ENCODE assay signal across 20 cellular contexts in the genomic region with DNA sequence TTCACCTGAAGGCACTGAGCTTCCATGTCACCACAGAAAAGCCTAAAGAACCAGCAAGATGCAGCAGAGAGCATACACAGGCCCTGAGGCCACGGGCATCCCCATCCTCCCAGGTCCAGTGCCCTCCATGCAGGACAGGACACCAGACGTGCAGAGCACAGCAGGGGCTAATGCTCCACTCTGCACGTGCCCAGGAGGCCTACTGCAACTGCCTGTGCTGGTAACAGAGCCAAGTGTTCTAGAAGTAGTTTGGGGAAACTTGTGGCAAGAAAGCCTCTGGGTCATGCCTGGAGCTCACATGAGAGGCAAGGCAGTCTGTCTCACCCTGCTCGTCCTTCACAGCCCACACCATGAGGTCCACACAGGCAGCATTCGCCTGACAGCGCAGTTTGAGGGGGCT. TPM values are rescaled to one million over a fixed set of nuclear protein-coding genes. Genes with fewer than 3 reads are reported as not detected.
A peak's percentile ranks its signal among the peaks of the same experiment; 100 is the strongest.
DNase-seq lines count a peak whose midpoint lies in the region; ATAC-seq, FAIRE-seq and TF ChIP-seq lines count a peak whose summit lies in the region.
"Had no signal": no experiment of that assay in that cellular context is flagged by ENCODE, and none has a peak within 500 bp of the region (broad histone marks: within the 10 kb centered on the region; RNA-seq: fewer than 3 reads in every experiment).

No MANE protein-coding gene starts in this region.

- no peaks in the 10 kb centered on the region for H3K79me2 ChIP-seq in mammary epithelial cell (ENCODE audit: insufficient read depth, low read length)
- H3K79me2 ChIP-seq in HepG2 (ENCODE audit: insufficient read depth, low read length): no peaks in the 10 kb centered on the region

- 85% methylated on average over 6 of the region's 6 CpGs for WGBS in mammary epithelial cell (ENCODE audit: low coverage, missing lambda C conversion rate)
- 95% methylated on average over 3 of the region's 6 CpGs for WGBS in HepG2 (ENCODE audit: low lambda C conversion rate)
- no CpG with 5 or more reads among the region's 6 CpGs for WGBS in gastroesophageal sphincter (ENCODE audit: low coverage in 1 of 2), 2 donors

- no peak overlapping the region for H3K27ac ChIP-seq in mammary epithelial cell (ENCODE audit: insufficient read depth, low read depth, low read length)
- H3K27ac ChIP-seq in HepG2 (ENCODE audit: extremely low read length, insufficient read depth, low read length): no peak overlapping the region
- no peak overlapping the region for H3K27ac ChIP-seq in gastroesophageal sphincter
- no peak overlapping the region for H3K27ac ChIP-seq in upper lobe of right lung
- H3K27ac ChIP-seq: GM23248, KMS-11 had no signal

- peaks cover 80% of the 10 kb centered on the region for H3K36me3 Mint-ChIP-seq in MCF 10A (ENCODE audit: insufficient read depth, unreplicated experiment)
- H3K36me3 Mint-ChIP-seq in chondrocyte (ENCODE audit: low read depth): peaks cover 42% of the 10 kb centered on the region

- H3K4me1 ChIP-seq in mammary epithelial cell (ENCODE audit: insufficient read depth, low read length): no peaks in the 10 kb centered on the region
- H3K4me1 ChIP-seq in HepG2 (ENCODE audit: insufficient read depth, low read length): no peaks in the 10 kb centered on the region
- no peaks in the 10 kb centered on the region for H3K4me1 ChIP-seq in gastroesophageal sphincter
- H3K4me1 ChIP-seq in upper lobe of right lung: no peaks in the 10 kb centered on the region

- H3K27ac Mint-ChIP-seq in MCF 10A (ENCODE audit: low read depth, unreplicated experiment): peak overlapping the region; percentile 67
- no peak overlapping the region for H3K27ac Mint-ChIP-seq in chondrocyte (ENCODE audit: unreplicated experiment)

- no peak for TF ChIP-seq CTCF in MCF 10A (IDR thresholded peaks at IDR 0.05; ENCODE audit: unreplicated experiment)
- no peak for TF ChIP-seq CTCF in mammary epithelial cell (conservative IDR thresholded peaks at IDR 0.05 in 1 of 2, IDR thresholded peaks at IDR 0.05 in 1 of 2; ENCODE audit: extremely low read depth in 1 of 2, insufficient read depth in 1 of 2, low read depth in 1 of 2, low read length in 2 of 2)
- no peak for TF ChIP-seq CTCF in chondrocyte (IDR thresholded peaks at IDR 0.05)
- TF ChIP-seq CTCF in HepG2 (CRISPR knock-in tag; IDR thresholded peaks at IDR 0.05): no peak
- no peak for TF ChIP-seq CTCF in gastroesophageal sphincter (IDR thresholded peaks at IDR 0.05)
- TF ChIP-seq CTCF in upper lobe of right lung (IDR thresholded peaks at IDR 0.05): no peak

- no peak for FAIRE-seq in HepG2 (lab: Jason Lieb, UNC)
- FAIRE-seq: A204.1 had no signal

- H3K36me3 ChIP-seq in mammary epithelial cell (ENCODE audit: insufficient read depth, low read length) (peaks cover 11% of the 10 kb centered on the region), HepG2 (replicated peaks in 1 of 2; ENCODE audit: control insufficient read depth in 1 of 2, insufficient read depth in 2 of 2, low read length in 2 of 2) (peaks cover 20 to 78% of the 10 kb centered on the region in 2 experiments; a peak in 4 of 5 replicates), gastroesophageal sphincter (peaks cover 0 to 100% of the 10 kb centered on the region in 2 donors), upper lobe of right lung (peaks cover 98% of the 10 kb centered on the region)

- no peak overlapping the region for H3K9ac ChIP-seq in mammary epithelial cell (ENCODE audit: insufficient read depth, low read length)
- no peak overlapping the region for H3K9ac ChIP-seq in HepG2 (ENCODE audit: insufficient read depth, low read depth, low read length)
- H3K9ac ChIP-seq: GM23248, KMS-11 had no signal

- H3K4me3 ChIP-seq in mammary epithelial cell (replicated peaks in 1 of 3; ENCODE audit: insufficient read depth in 1 of 3, low read depth in 2 of 3, low read length in 3 of 3) (no peak overlapping the region), HepG2 (replicated peaks in 1 of 3; ENCODE audit: insufficient read depth in 1 of 3, low read depth in 2 of 3, low read length in 3 of 3) (no peak overlapping the region), gastroesophageal sphincter (no peak overlapping the region), upper lobe of right lung (no peak overlapping the region)
- H3K4me3 ChIP-seq: GM23248 had no signal

- POLR2A ChIA-PET in MCF 10A (lab: Yijun Ruan, JAX): no interaction called here
- POLR2A ChIA-PET in HepG2 (lab: Yijun Ruan, JAX): interaction anchor here (0.5 to 1.1 kb wide), 4 partner anchors 23 to 197 kb away, joined by 3 to 4 read pairs (median 3); a partner anchor contains a TSS

- dilution Hi-C loops in mammary epithelial cell (cut with HindIII; ENCODE audit: low sequenced_read_pairs): no loop called here

- intact Hi-C loops in MCF 10A (cut with micrococcal nuclease) (no loop called here), mammary epithelial cell (cut with micrococcal nuclease) (loop anchor here (1.0 to 5.0 kb wide), 3 partner anchors 81 to 193 kb away; a partner anchor contains a TSS), HepG2 (cut with micrococcal nuclease; ENCODE audit: unreplicated experiment) (loop anchor here (1.0 kb wide), 1 partner anchor 81 kb away; no protein-coding TSS in a partner anchor), upper lobe of right lung (cut with DNase I) (no loop called here)

- TF ChIP-seq EP300 in HepG2 (IDR thresholded peaks at IDR 0.05; ENCODE audit: low read depth in 2 of 2, low read length in 2 of 2) (no peak), HepG2 (CRISPR knock-in tag; IDR thresholded peaks at IDR 0.05; ENCODE audit: borderline replicate concordance) (no peak), gastroesophageal sphincter (IDR thresholded peaks at IDR 0.05) (no peak)

- no peaks in the 10 kb centered on the region for H3K27me3 Mint-ChIP-seq in MCF 10A (ENCODE audit: insufficient read depth, unreplicated experiment)
- no peaks in the 10 kb centered on the region for H3K27me3 Mint-ChIP-seq in chondrocyte (ENCODE audit: low read depth)

- no peak for TF ChIP-seq POLR2A in HepG2 (IDR thresholded peaks at IDR 0.05; ENCODE audit: insufficient read depth in 1 of 2, low read depth in 2 of 2, low read length in 2 of 2)
- TF ChIP-seq POLR2A in gastroesophageal sphincter (IDR thresholded peaks at IDR 0.05): no peak

- no peak for TF ChIP-seq RAD21 in HepG2 (CRISPR knock-in tag; IDR thresholded peaks at IDR 0.05)

- no peak overlapping the region for H3K4me3 Mint-ChIP-seq in MCF 10A (ENCODE audit: unreplicated experiment)
- no peak overlapping the region for H3K4me3 Mint-ChIP-seq in chondrocyte (ENCODE audit: unreplicated experiment)
- H3K4me3 Mint-ChIP-seq: H9 had no signal

- H3K9me3 Mint-ChIP-seq in MCF 10A (ENCODE audit: unreplicated experiment) (no peaks in the 10 kb centered on the region), chondrocyte (ENCODE audit: low read depth) (no peaks in the 10 kb centered on the region)
- H3K9me3 Mint-ChIP-seq: H9 had no signal

- CTCF ChIA-PET in MCF 10A (lab: Yijun Ruan, JAX): interaction anchor here (0.6 to 1.1 kb wide), 4 partner anchors 9 to 451 kb away, joined by 3 to 6 read pairs (median 3); no protein-coding TSS in a partner anchor
- CTCF ChIA-PET in mammary epithelial cell (lab: Charles Lee; ENCODE audit: low non-redundant PET): interaction anchor here (0.5 to 1.0 kb wide), 3 partner anchors 16 to 81 kb away, joined by 3 read pairs; no protein-coding TSS in a partner anchor
- CTCF ChIA-PET in HepG2 (lab: Yijun Ruan, JAX; ENCODE audit: low intra/inter-chr PET ratio, low total read pairs): interaction anchor here (1.7 kb wide), 1 partner anchor 81 kb away, joined by 12 read pairs; no protein-coding TSS in a partner anchor

- no TSS peak for BruUV-seq in MCF 10A (replicated peaks; lab: Mats Ljungman, UMichigan)
- BruUV-seq in mammary epithelial cell (replicated peaks; lab: Mats Ljungman, UMichigan): no TSS peak
- no TSS peak for BruUV-seq in HepG2 (replicated peaks; lab: Mats Ljungman, UMichigan)

- in situ Hi-C loops in mammary epithelial cell (cut with MboI; ENCODE audit: low sequenced_read_pairs in 2 of 2): no loop called here
- in situ Hi-C loops in HepG2 (cut with HindIII; ENCODE audit: extremely low pct_ligation_motif_present, low pct_unique_long_range_greater_than_20kb): no loop called here

- H2AFZ ChIP-seq in mammary epithelial cell (ENCODE audit: low read depth, low read length): no peak overlapping the region
- no peak overlapping the region for H2AFZ ChIP-seq in HepG2 (ENCODE audit: low read length)
- H2AFZ ChIP-seq: GM23248 had no signal

- H3K4me1 Mint-ChIP-seq in MCF 10A (ENCODE audit: insufficient read depth, unreplicated experiment) (peaks cover 16% of the 10 kb centered on the region), chondrocyte (ENCODE audit: low read depth) (peaks cover 13% of the 10 kb centered on the region)

- no peaks in the 10 kb centered on the region for H3K9me3 ChIP-seq in mammary epithelial cell (replicated peaks; ENCODE audit: insufficient read depth, low read length)
- no peaks in the 10 kb centered on the region for H3K9me3 ChIP-seq in HepG2 (ENCODE audit: low read length)
- no peaks in the 10 kb centered on the region for H3K9me3 ChIP-seq in gastroesophageal sphincter
- no peaks in the 10 kb centered on the region for H3K9me3 ChIP-seq in upper lobe of right lung
- H3K9me3 ChIP-seq: BE2C had no signal

- H3K4me2 ChIP-seq in mammary epithelial cell (ENCODE audit: insufficient read depth, low read depth, low read length) (no peak overlapping the region), HepG2 (ENCODE audit: low read depth, low read length) (no peak overlapping the region)
- H3K4me2 ChIP-seq: KMS-11 had no signal

- ATAC-seq in HepG2 (peak; percentile 26; the same call in 2 of the 3 replicates), gastroesophageal sphincter (no peak), GM19395 (IDR thresholded peaks at IDR 0.05; ENCODE audit: unreplicated experiment) (no peak), upper lobe of right lung (no peak)

- no peaks in the 10 kb centered on the region for H3K27me3 ChIP-seq in mammary epithelial cell (ENCODE audit: insufficient read depth, low read length)
- no peaks in the 10 kb centered on the region for H3K27me3 ChIP-seq in HepG2 (ENCODE audit: control insufficient read depth in 1 of 2, insufficient read depth in 2 of 2, low read length in 2 of 2)
- no peaks in the 10 kb centered on the region for H3K27me3 ChIP-seq in gastroesophageal sphincter
- no peaks in the 10 kb centered on the region for H3K27me3 ChIP-seq in upper lobe of right lung
- H3K27me3 ChIP-seq: BE2C had no signal

- H4K20me1 ChIP-seq in mammary epithelial cell (ENCODE audit: insufficient read depth, low read length) (no peaks in the 10 kb centered on the region), HepG2 (ENCODE audit: insufficient read depth, low read length) (no peaks in the 10 kb centered on the region)

- DNase-seq in MCF 10A (ENCODE audit: unreplicated experiment): no peak
- no peak for DNase-seq in mammary epithelial cell
- DNase-seq in chondrocyte (ENCODE audit: low spot score): peak; percentile 69
- DNase-seq in HepG2 (ENCODE audit: low spot score): no peak
- no peak for DNase-seq in DMS153 treated with DMSO at 0.1 percent for 48 hours (lab: John Stamatoyannopoulos, UW; ENCODE audit: unreplicated experiment)
- no peak for DNase-seq in upper lobe of right lung
- DNase-seq: DMS79 treated with DMSO at 0.1 percent for 48 hours, NCI-H1105, NCI-H146, NCI-H2029, NCI-H2227 treated with DMSO at 0.1 percent for 48 hours, NCI-H510A, NCI-H748 treated with DMSO at 0.1 percent for 48 hours had no signal

RNA-seq across cellular contexts. Expression of a gene that starts 30.7 kb away (rescaled TPM):
- total RNA-seq in MCF 10A (2022) (not detected in 2 replicates), mammary epithelial cell (not detected), chondrocyte (not detected in 3 replicates), HepG2 (2016; rRNA removed; fragmentation: Illumina TruSeq; extraction: Trizol) (55.6 and 111 TPM in 2 replicates), gastroesophageal sphincter (under 1 TPM in 1 of 4 donors, not detected in 3; 0.15 TPM), upper lobe of right lung (0.58 TPM)
- polyA plus RNA-seq in mammary epithelial cell (not detected), HepG2 (2011; rRNA removed) (350 and 408 TPM in 2 replicates)
- not detected for polyA minus RNA-seq in mammary epithelial cell
- 16.4 and 19.8 TPM in 2 replicates for total RNA-seq in HepG2 (2016; cell fraction: cytosol; rRNA removed; fragmentation: Illumina TruSeq; extraction: Trizol; ENCODE audit: low read depth)
- 53.2 and 106 TPM in 2 replicates for total RNA-seq in HepG2 (2016; cell fraction: insoluble cytoplasmic fraction; rRNA removed; fragmentation: Illumina TruSeq; extraction: Trizol)
- total RNA-seq in HepG2 (2016; cell fraction: membrane; rRNA removed; fragmentation: Illumina TruSeq; extraction: Trizol): 35.3 and 35.7 TPM in 2 replicates
- 108 and 133 TPM in 2 replicates for total RNA-seq in HepG2 (2016; cell fraction: nucleus; rRNA removed; fragmentation: Illumina TruSeq; extraction: Trizol)
- polyA plus RNA-seq in HepG2 (2011; cell fraction: cytosol; rRNA removed): 341 and 453 TPM in 2 replicates
- polyA plus RNA-seq in HepG2 (2011; cell fraction: nucleus; rRNA removed): 146 and 188 TPM in 2 replicates
- polyA plus RNA-seq in HepG2 (2012): 497 and 593 TPM in 2 replicates
- 30.3 and 32.4 TPM in 2 replicates for polyA plus RNA-seq in HepG2 (2016; cell fraction: cytosol; fragmentation: Illumina TruSeq; extraction: Trizol; ENCODE audit: low read depth)
- polyA plus RNA-seq in HepG2 (2016; cell fraction: insoluble cytoplasmic fraction; fragmentation: Illumina TruSeq; extraction: Trizol; ENCODE audit: low read depth): 91.5 and 101 TPM in 2 replicates
- polyA plus RNA-seq in HepG2 (2016; cell fraction: membrane; fragmentation: Illumina TruSeq; extraction: Trizol; ENCODE audit: low read depth): 45.7 and 51.9 TPM in 2 replicates
- polyA plus RNA-seq in HepG2 (2016; cell fraction: nucleus; fragmentation: Illumina TruSeq; extraction: Trizol; ENCODE audit: insufficient read depth, low read depth): 228 and 244 TPM in 2 replicates
- polyA minus RNA-seq in HepG2 (2011; rRNA and poly(A)+ RNA removed; ENCODE audit: low replicate concordance): 0.37 and 351 TPM in 2 replicates
- 132 and 186 TPM in 2 replicates for polyA minus RNA-seq in HepG2 (2011; cell fraction: cytosol; rRNA and poly(A)+ RNA removed)
- polyA minus RNA-seq in HepG2 (2011; cell fraction: nucleus; rRNA and poly(A)+ RNA removed): 67.9 and 98.5 TPM in 2 replicates
- total RNA-seq: GM23248, H9 had no signal

RNA-seq across cellular contexts. Expression of a gene that starts 54.0 kb away (rescaled TPM):
- total RNA-seq in MCF 10A (2022) (39.0 and 41.3 TPM in 2 replicates), mammary epithelial cell (10 to 100 TPM; 34.3 to 50.3 TPM), chondrocyte (68.3 to 87.9 TPM (median 72.3 TPM) in 3 replicates), HepG2 (2016; rRNA removed; fragmentation: Illumina TruSeq; extraction: Trizol) (27.4 and 27.8 TPM in 2 replicates), gastroesophageal sphincter (100 to 1,000 TPM in 2 of 4 donors, 10 to 100 TPM in 2; 45.7 to 113 (median 87.5) TPM), upper lobe of right lung (113 TPM)
- polyA plus RNA-seq in mammary epithelial cell (17.1 TPM), HepG2 (2011; rRNA removed) (56.4 and 61.1 TPM in 2 replicates)
- polyA minus RNA-seq in mammary epithelial cell: 141 TPM
- total RNA-seq in HepG2 (2016; cell fraction: cytosol; rRNA removed; fragmentation: Illumina TruSeq; extraction: Trizol; ENCODE audit: low read depth): 10.0 and 12.0 TPM in 2 replicates
- total RNA-seq in HepG2 (2016; cell fraction: insoluble cytoplasmic fraction; rRNA removed; fragmentation: Illumina TruSeq; extraction: Trizol): 25.7 and 26.8 TPM in 2 replicates
- total RNA-seq in HepG2 (2016; cell fraction: membrane; rRNA removed; fragmentation: Illumina TruSeq; extraction: Trizol): 16.3 TPM in 2 replicates
- 33.2 and 34.5 TPM in 2 replicates for total RNA-seq in HepG2 (2016; cell fraction: nucleus; rRNA removed; fragmentation: Illumina TruSeq; extraction: Trizol)
- polyA plus RNA-seq in HepG2 (2011; cell fraction: cytosol; rRNA removed): 24.2 and 30.0 TPM in 2 replicates
- 194 and 229 TPM in 2 replicates for polyA plus RNA-seq in HepG2 (2011; cell fraction: nucleus; rRNA removed)
- 38.2 and 50.8 TPM in 2 replicates for polyA plus RNA-seq in HepG2 (2012)
- polyA plus RNA-seq in HepG2 (2016; cell fraction: cytosol; fragmentation: Illumina TruSeq; extraction: Trizol; ENCODE audit: low read depth): 7.1 and 8.3 TPM in 2 replicates
- 27.0 and 33.9 TPM in 2 replicates for polyA plus RNA-seq in HepG2 (2016; cell fraction: insoluble cytoplasmic fraction; fragmentation: Illumina TruSeq; extraction: Trizol; ENCODE audit: low read depth)
- polyA plus RNA-seq in HepG2 (2016; cell fraction: membrane; fragmentation: Illumina TruSeq; extraction: Trizol; ENCODE audit: low read depth): 9.8 and 13.2 TPM in 2 replicates
- 87.2 and 87.7 TPM in 2 replicates for polyA plus RNA-seq in HepG2 (2016; cell fraction: nucleus; fragmentation: Illumina TruSeq; extraction: Trizol; ENCODE audit: insufficient read depth, low read depth)
- 54.2 and 76.0 TPM in 2 replicates for polyA minus RNA-seq in HepG2 (2011; rRNA and poly(A)+ RNA removed; ENCODE audit: low replicate concordance)
- 26.8 and 30.9 TPM in 2 replicates for polyA minus RNA-seq in HepG2 (2011; cell fraction: cytosol; rRNA and poly(A)+ RNA removed)
- 64.2 and 73.0 TPM in 2 replicates for polyA minus RNA-seq in HepG2 (2011; cell fraction: nucleus; rRNA and poly(A)+ RNA removed)

RNA-seq across cellular contexts. Expression of a gene that starts 54.2 kb away (rescaled TPM):
- total RNA-seq in MCF 10A (2022) (28.7 and 39.0 TPM in 2 replicates), mammary epithelial cell (10 to 100 TPM; 11.8 to 25.4 TPM), chondrocyte (25.3 to 26.3 TPM (median 25.8 TPM) in 3 replicates), HepG2 (2016; rRNA removed; fragmentation: Illumina TruSeq; extraction: Trizol) (12.3 and 15.2 TPM in 2 replicates), gastroesophageal sphincter (10 to 100 TPM; 22.1 to 33.8 (median 27.1) TPM), upper lobe of right lung (24.3 TPM)
- polyA plus RNA-seq in mammary epithelial cell (24.4 TPM), HepG2 (2011; rRNA removed) (25.2 and 30.7 TPM in 2 replicates)
- polyA minus RNA-seq in mammary epithelial cell: 51.8 TPM
- 4.6 and 7.7 TPM in 2 replicates for total RNA-seq in HepG2 (2016; cell fraction: cytosol; rRNA removed; fragmentation: Illumina TruSeq; extraction: Trizol; ENCODE audit: low read depth)
- 13.5 and 15.2 TPM in 2 replicates for total RNA-seq in HepG2 (2016; cell fraction: insoluble cytoplasmic fraction; rRNA removed; fragmentation: Illumina TruSeq; extraction: Trizol)
- total RNA-seq in HepG2 (2016; cell fraction: membrane; rRNA removed; fragmentation: Illumina TruSeq; extraction: Trizol): 8.6 and 11.2 TPM in 2 replicates
- 6.6 and 9.4 TPM in 2 replicates for total RNA-seq in HepG2 (2016; cell fraction: nucleus; rRNA removed; fragmentation: Illumina TruSeq; extraction: Trizol)
- 17.1 and 22.8 TPM in 2 replicates for polyA plus RNA-seq in HepG2 (2011; cell fraction: cytosol; rRNA removed)
- 8.5 and 9.6 TPM in 2 replicates for polyA plus RNA-seq in HepG2 (2011; cell fraction: nucleus; rRNA removed)
- 16.3 and 21.2 TPM in 2 replicates for polyA plus RNA-seq in HepG2 (2012)
- 16.6 and 21.2 TPM in 2 replicates for polyA plus RNA-seq in HepG2 (2016; cell fraction: cytosol; fragmentation: Illumina TruSeq; extraction: Trizol; ENCODE audit: low read depth)
- 37.2 TPM in 2 replicates for polyA plus RNA-seq in HepG2 (2016; cell fraction: insoluble cytoplasmic fraction; fragmentation: Illumina TruSeq; extraction: Trizol; ENCODE audit: low read depth)
- 20.2 and 24.4 TPM in 2 replicates for polyA plus RNA-seq in HepG2 (2016; cell fraction: membrane; fragmentation: Illumina TruSeq; extraction: Trizol; ENCODE audit: low read depth)
- 13.4 and 20.8 TPM in 2 replicates for polyA plus RNA-seq in HepG2 (2016; cell fraction: nucleus; fragmentation: Illumina TruSeq; extraction: Trizol; ENCODE audit: insufficient read depth, low read depth)
- 7.0 and 12.3 TPM in 2 replicates for polyA minus RNA-seq in HepG2 (2011; rRNA and poly(A)+ RNA removed; ENCODE audit: low replicate concordance)
- polyA minus RNA-seq in HepG2 (2011; cell fraction: cytosol; rRNA and poly(A)+ RNA removed): 5.0 and 7.2 TPM in 2 replicates
- 5.5 and 8.0 TPM in 2 replicates for polyA minus RNA-seq in HepG2 (2011; cell fraction: nucleus; rRNA and poly(A)+ RNA removed)

Comparison
In these comparisons a context has a peak if more than half of its experiments do, and no peak if none do; other contexts are left out.
1. intact Hi-C loops: an anchor here in mammary epithelial cell (1.0 to 5.0 kb wide) and HepG2 (1.0 kb wide); none called in MCF 10A and upper lobe of right lung.
2. RNA of a gene that starts 30.7 kb away (total RNA-seq): 16.4 to 133 TPM in HepG2; 0.58 TPM in upper lobe of right lung (single experiment), not detected in MCF 10A, not detected in mammary epithelial cell, not detected in chondrocyte and 0.15 TPM in gastroesophageal sphincter; every median in the first group is over 10 times any median in the second.